In genomic region chr11:119533931-119534694, GRCh38 we compare ENCODE assay signal across 8 cellular contexts.
DNase-seq lines count a peak whose midpoint lies in the region; ATAC-seq, FAIRE-seq and TF ChIP-seq lines count a peak whose summit lies in the region.

No MANE protein-coding gene starts in this region.

- DNase-seq in D721Med (ENCODE audit: insufficient read length, low spot score) (peak; percentile 68), HEK293T (ENCODE audit: extremely low spot score) (peak; percentile 83), NCI-H345 treated with DMSO at 0.1 percent for 48 hours (lab: John Stamatoyannopoulos, UW; ENCODE audit: unreplicated experiment) (peak; percentile 27), dermis blood vessel endothelial cell (peak; percentile 69)
- peak; percentile 78 for DNase-seq in activated CD4-positive, alpha-beta T cell treated with anti-CD3 and anti-CD28 coated beads for 48 hours
- DNase-seq in stimulated activated CD4-positive, alpha-beta T cell treated with anti-CD3 and anti-CD28 coated beads, TNF-alpha, amount 100 ng/mL, for 4 hours (ENCODE audit: low read depth in 3 of 3) = peak; percentile 9 to 39 (median 13)

- POLR2A ChIA-PET in HEK293T (lab: Yijun Ruan, JAX) = no interaction called here

- TF ChIP-seq CTCF in D721Med (IDR thresholded peaks at IDR 0.05; ENCODE audit: insufficient read depth, missing control alignments) (peak; percentile 69), liver (IDR thresholded peaks at IDR 0.05; ENCODE audit: low read depth, low read length, missing input control) (peak; percentile 69)

- H3K36me3 ChIP-seq in liver (ENCODE audit: control insufficient read depth in 4 of 4, insufficient read depth in 3 of 4, low read depth in 1 of 4, low read length in 3 of 4) = no peaks in the 10 kb centered on the region

- no peaks in the 10 kb centered on the region for H3K27me3 ChIP-seq in liver (ENCODE audit: control insufficient read depth in 4 of 4, insufficient read depth in 4 of 4, low read length in 3 of 4)

- H3K4me3 ChIP-seq in liver (ENCODE audit: low read depth in 1 of 3, low read length in 3 of 3) = no peak overlapping the region

- CTCF ChIA-PET in HEK293T (lab: Yijun Ruan, JAX) = interaction anchor here (0.5 to 1.4 kb wide), 10 partner anchors 9 to 108 kb away, joined by 3 to 6 read pairs (median 3); no protein-coding TSS in a partner anchor

- H3K9me3 ChIP-seq in liver (ENCODE audit: control insufficient read depth in 4 of 4, low read length in 3 of 4) = no peaks in the 10 kb centered on the region

- no peak for ATAC-seq in HG02973 (IDR thresholded peaks at IDR 0.05; ENCODE audit: unreplicated experiment)

- H3K27ac ChIP-seq in liver (ENCODE audit: low read depth in 1 of 2, low read length in 2 of 2) = no peak overlapping the region

- FAIRE-seq in D721Med (lab: Jason Lieb, UNC) = no peak

- WGBS in liver = 22% methylated on average over 12 of the region's 12 CpGs

- peak; percentile 71 to 73 for TF ChIP-seq RAD21 in liver (IDR thresholded peaks at IDR 0.05)

- no peaks in the 10 kb centered on the region for H3K4me1 ChIP-seq in liver (ENCODE audit: control insufficient read depth in 4 of 4, insufficient read depth in 4 of 4, low read length in 3 of 4)

- no peak overlapping the region for H3K9ac ChIP-seq in liver (ENCODE audit: low read depth in 1 of 2, low read length in 2 of 2)

TF ChIP-seq in HEK293T, 16 proteins besides CTCF, POLR2A, EP300 and RAD21:
- TF ChIP-seq NFRKB (IDR thresholded peaks at IDR 0.05) = no peak
- no peak for TF ChIP-seq ELF4 (IDR thresholded peaks at IDR 0.05)

TF ChIP-seq in liver, 16 proteins besides CTCF, POLR2A, EP300 and RAD21:
- peak in 1 of 2 donors; percentile 15 for TF ChIP-seq RXRA (IDR thresholded peaks at IDR 0.05)
- TF ChIP-seq FOXA1 (IDR thresholded peaks at IDR 0.05) = no peak
- peak in 1 of 2 donors; percentile 49 for TF ChIP-seq HNF4A (conservative IDR thresholded peaks at IDR 0.05)

Comparison
In these comparisons a context has a peak if more than half of its experiments do, and no peak if none do; other contexts are left out.
1. DNase-seq: peak in every context shown above with its lines; median percentile 83 in HEK293T; 78 in activated CD4-positive, alpha-beta T cell treated with anti-CD3 and anti-CD28 coated beads for 48 hours; 69 in dermis blood vessel endothelial cell; 68 in D721Med; 27 in NCI-H345 treated with DMSO at 0.1 percent for 48 hours; 13 in stimulated activated CD4-positive, alpha-beta T cell treated with anti-CD3 and anti-CD28 coated beads, TNF-alpha, amount 100 ng/mL, for 4 hours.